In genomic region chr1:109091196-109092193, GRCh38 we compare ENCODE assay signal across 6 cellular contexts. TPM values are rescaled to one million over a fixed set of nuclear protein-coding genes. Genes with fewer than 3 reads are reported as not detected.
DNase-seq lines count a peak whose midpoint lies in the region; ATAC-seq, FAIRE-seq and TF ChIP-seq lines count a peak whose summit lies in the region.

No MANE protein-coding gene starts in this region.

- peaks cover 17% of the 10 kb centered on the region for H3K9me3 Mint-ChIP-seq in nephron progenitor cell

- peak overlapping the region; percentile 95 for H3K27ac ChIP-seq in K562 (ENCODE audit: extremely low read depth, low read depth, low read length)

- H4K20me1 ChIP-seq in K562 (replicated peaks; ENCODE audit: control insufficient read depth, insufficient read depth, low read length) = no peaks in the 10 kb centered on the region

- 0 out of 4 replicates have a peak, but pooled peaks of 1 of the 2 experiments have one; percentile 1 for TF ChIP-seq RAD21 in K562 (CRISPR knock-in tag; conservative IDR thresholded peaks at IDR 0.05 in 1 of 2, IDR thresholded peaks at IDR 0.05 in 1 of 2)

- peak overlapping the region; percentile 99 for H2AFZ ChIP-seq in K562 (ENCODE audit: low read depth, low read length)

- no peak for TF ChIP-seq POLR2A in K562 (conservative IDR thresholded peaks at IDR 0.05)

- H3K27ac Mint-ChIP-seq in nephron progenitor cell = peak overlapping the region; percentile 89

- TSS peak; percentile 51 for BruUV-seq in K562 (replicated peaks; lab: Mats Ljungman, UMichigan)

- no peaks in the 10 kb centered on the region for H3K27me3 Mint-ChIP-seq in nephron progenitor cell (ENCODE audit: low read depth, poor library complexity)

- H3K9me3 ChIP-seq in K562 (replicated peaks; ENCODE audit: control insufficient read depth, insufficient read depth, low read depth, low read length) = no peaks in the 10 kb centered on the region

- WGBS in K562 (ENCODE audit: insufficient coverage, low coverage, missing lambda C conversion rate) = 0% methylated on average over 13 of the region's 13 CpGs

- in situ Hi-C loops in K562 (cut with MboI) = no loop called here

- no peak for TF ChIP-seq EP300 in K562 (IDR thresholded peaks at IDR 0.05; ENCODE audit: low read length)

- peaks cover 41% of the 10 kb centered on the region for H3K36me3 ChIP-seq in K562 (ENCODE audit: control insufficient read depth, insufficient read depth, low read length)

- peak overlapping the region; percentile 97 for H3K4me2 ChIP-seq in K562 (ENCODE audit: insufficient read depth, low read length)

- peak overlapping the region; percentile 91 for H3K4me3 Mint-ChIP-seq in nephron progenitor cell

- peak overlapping the region; percentile 90 to 93 for H3K9ac ChIP-seq in K562 (ENCODE audit: insufficient read depth in 1 of 2, low read depth in 2 of 2, low read length in 2 of 2)

- FAIRE-seq in K562 (lab: Jason Lieb, UNC) = peak; percentile 71

- peaks cover 32% of the 10 kb centered on the region for H3K36me3 Mint-ChIP-seq in nephron progenitor cell (ENCODE audit: low read depth)

- peak in 3 of 4 experiments; percentile 16 to 81 (median 78) for DNase-seq in K562 (ENCODE audit: extremely low read depth in 1 of 4, low spot score in 3 of 4)
- DNase-seq in nephron progenitor cell = no peak
- DNase-seq in NCI-H128 (lab: John Stamatoyannopoulos, UW; ENCODE audit: unreplicated experiment) = no peak

- H3K4me3 ChIP-seq in K562 = peak overlapping the region; percentile 85

- POLR2A ChIA-PET in K562 (lab: Yijun Ruan, JAX) = interaction anchor here (0.6 to 4.5 kb wide), 10 partner anchors 8 to 73 kb away, joined by 3 to 90 read pairs (median 4); a partner anchor contains a TSS

- CTCF ChIA-PET in K562 (lab: Yijun Ruan, JAX; ENCODE audit: low intra/inter-chr PET ratio) = no interaction called here

- H3K9me1 ChIP-seq in K562 (ENCODE audit: control insufficient read depth, insufficient read depth, low read length) = no peaks in the 10 kb centered on the region

- ATAC-seq in GM18511 (IDR thresholded peaks at IDR 0.05; ENCODE audit: unreplicated experiment) = peak; percentile 55
- peak; percentile 44 for ATAC-seq in HG03520 (IDR thresholded peaks at IDR 0.05; ENCODE audit: unreplicated experiment)
- peak; percentile 36 for ATAC-seq in K562
- ATAC-seq in HG02571 (IDR thresholded peaks at IDR 0.05; ENCODE audit: unreplicated experiment) = no peak

- H3K79me2 ChIP-seq in K562 (ENCODE audit: control insufficient read depth, insufficient read depth, low read length) = peaks cover 73% of the 10 kb centered on the region

- H3K4me1 ChIP-seq in K562 (replicated peaks in 1 of 2; ENCODE audit: control insufficient read depth in 2 of 2, insufficient read depth in 2 of 2, low read length in 2 of 2) = peaks cover 0 to 27% of the 10 kb centered on the region in 2 experiments; a peak in 4 of 5 replicates

- TF ChIP-seq CTCF in K562 (IDR thresholded peaks at IDR 0.05 in 2 of 3, conservative IDR thresholded peaks at IDR 0.05 in 1 of 3; ENCODE audit: insufficient read depth in 2 of 3, low read depth in 1 of 3, low read length in 3 of 3) = no peak
- TF ChIP-seq CTCF in nephron progenitor cell (IDR thresholded peaks at IDR 0.05) = no peak

- H3K4me1 Mint-ChIP-seq in nephron progenitor cell = peaks cover 28% of the 10 kb centered on the region

- no peaks in the 10 kb centered on the region for H3K27me3 ChIP-seq in K562 (ENCODE audit: control insufficient read depth in 2 of 2, insufficient read depth in 2 of 2, low read length in 2 of 2)

- intact Hi-C loops in K562 (cut with micrococcal nuclease) = loop anchor here (1.0 kb wide), 1 partner anchor 9 kb away; no protein-coding TSS in a partner anchor

TF ChIP-seq in K562, 482 proteins besides CTCF, POLR2A, EP300 and RAD21 (continues in another document):
- TF ChIP-seq CHCHD3 (CRISPR knock-in tag; IDR thresholded peaks at IDR 0.05) (peak; percentile 51; the same call in 1 of the 2 replicates), SAP30 (IDR thresholded peaks at IDR 0.05; ENCODE audit: borderline replicate concordance, insufficient read depth, low read depth, low read length, poor library complexity, severe bottlenecking) (peak; percentile 56), NFRKB (IDR thresholded peaks at IDR 0.05; ENCODE audit: low read depth) (peak; percentile 20; the same call in 1 of the 2 replicates)

RNA-seq across cellular contexts. Expression of gene TMEM167B, which starts 0.9 kb away (rescaled TPM):
- total RNA-seq in K562 (2011; cell fraction: chromatin; rRNA removed; ENCODE audit: low replicate concordance) = 18.1 and 23.4 TPM in 2 replicates
- total RNA-seq in K562 (2011; cell fraction: nucleolus; rRNA removed) = 17.2 and 20.7 TPM in 2 replicates
- 28.7 and 30.7 TPM in 2 replicates for total RNA-seq in K562 (2011; cell fraction: nucleoplasm; rRNA removed)
- total RNA-seq in K562 (2014; rRNA removed) (17.2 and 25.8 TPM in 2 replicates), K562 (2014; rRNA removed; fragmentation: Illumina TruSeq; extraction: Trizol) (32.2 and 38.2 TPM in 2 replicates), K562 (2015; rRNA removed; fragmentation: Illumina TruSeq; extraction: Trizol) (29.0 and 33.4 TPM in 2 replicates), K562 (2021) (34.1 and 35.6 TPM in 2 replicates)
- polyA plus RNA-seq in K562 (2011; rRNA removed) (26.0 and 26.7 TPM in 2 replicates), K562 (2014; fragmentation: Illumina TruSeq; extraction: Trizol) (35.2 and 36.4 TPM in 2 replicates), K562 (2014; fragmentation: Nextera tagmentation; extraction: Ambion mirVana) (10 to 100 TPM; 25.0 to 36.3 TPM), K562 (2014; rRNA removed) (17.2 and 26.5 TPM in 2 replicates)
- polyA plus RNA-seq in K562 (2011; cell fraction: cytosol; rRNA removed) = 10.8 and 15.9 TPM in 2 replicates
- polyA plus RNA-seq in K562 (2011; cell fraction: nucleus; rRNA removed) = 10.9 and 18.1 TPM in 2 replicates
- 29.7 and 33.2 TPM in 2 replicates for polyA plus RNA-seq in K562 (2012)
- polyA minus RNA-seq in K562 (2011; rRNA and poly(A)+ RNA removed) = 17.3 and 27.7 TPM in 2 replicates
- 15.3 and 18.0 TPM in 2 replicates for polyA minus RNA-seq in K562 (2011; cell fraction: cytosol; rRNA and poly(A)+ RNA removed)
- polyA minus RNA-seq in K562 (2011; cell fraction: nucleus; rRNA and poly(A)+ RNA removed) = 4.7 and 9.4 TPM in 2 replicates

RNA-seq across cellular contexts. Expression of gene TAF13, which starts 15.7 kb away (rescaled TPM):
- total RNA-seq in K562 (2011; cell fraction: chromatin; rRNA removed; ENCODE audit: low replicate concordance) = 6.3 and 21.5 TPM in 2 replicates
- 4.9 and 5.5 TPM in 2 replicates for total RNA-seq in K562 (2011; cell fraction: nucleolus; rRNA removed)
- 18.3 and 30.8 TPM in 2 replicates for total RNA-seq in K562 (2011; cell fraction: nucleoplasm; rRNA removed)
- 22.9 and 26.6 TPM in 2 replicates for total RNA-seq in K562 (2014; rRNA removed)
- total RNA-seq in K562 (2014; rRNA removed; fragmentation: Illumina TruSeq; extraction: Trizol) = 77.2 and 85.1 TPM in 2 replicates
- 49.2 and 52.1 TPM in 2 replicates for total RNA-seq in K562 (2015; rRNA removed; fragmentation: Illumina TruSeq; extraction: Trizol)
- 35.3 and 39.4 TPM in 2 replicates for total RNA-seq in K562 (2021)
- polyA plus RNA-seq in K562 (2011; rRNA removed) = 35.9 and 61.5 TPM in 2 replicates
- 2.8 and 14.0 TPM in 2 replicates for polyA plus RNA-seq in K562 (2011; cell fraction: cytosol; rRNA removed)
- polyA plus RNA-seq in K562 (2011; cell fraction: nucleus; rRNA removed) = 1.6 and 2.9 TPM in 2 replicates
- polyA plus RNA-seq in K562 (2012) = 25.8 and 65.1 TPM in 2 replicates
- polyA plus RNA-seq in K562 (2014; fragmentation: Illumina TruSeq; extraction: Trizol) = 46.7 and 57.6 TPM in 2 replicates
- polyA plus RNA-seq in K562 (2014; fragmentation: Nextera tagmentation; extraction: Ambion mirVana) = 10 to 100 TPM; 14.9 to 21.0 TPM
- polyA plus RNA-seq in K562 (2014; rRNA removed) = 38.7 and 39.6 TPM in 2 replicates
- polyA minus RNA-seq in K562 (2011; rRNA and poly(A)+ RNA removed) = 53.5 and 57.2 TPM in 2 replicates
- 22.9 and 30.5 TPM in 2 replicates for polyA minus RNA-seq in K562 (2011; cell fraction: cytosol; rRNA and poly(A)+ RNA removed)
- polyA minus RNA-seq in K562 (2011; cell fraction: nucleus; rRNA and poly(A)+ RNA removed) = 2.6 and 5.9 TPM in 2 replicates

RNA-seq across cellular contexts. Expression of gene ELAPOR1, which starts 22.4 kb away (rescaled TPM):
- 0.21 and 0.62 TPM in 2 replicates for total RNA-seq in K562 (2011; cell fraction: chromatin; rRNA removed; ENCODE audit: low replicate concordance)
- total RNA-seq in K562 (2011; cell fraction: nucleolus; rRNA removed) = 0.13 and 0.17 TPM in 2 replicates
- total RNA-seq in K562 (2011; cell fraction: nucleoplasm; rRNA removed) = 0.22 TPM in 1 of 2 replicates, not detected in the other
- total RNA-seq in K562 (2014; rRNA removed) (0.09 TPM in 1 of 2 replicates, not detected in the other), K562 (2014; rRNA removed; fragmentation: Illumina TruSeq; extraction: Trizol) (0.03 and 0.25 TPM in 2 replicates), K562 (2015; rRNA removed; fragmentation: Illumina TruSeq; extraction: Trizol) (0.04 and 0.07 TPM in 2 replicates), K562 (2021) (0.20 and 0.38 TPM in 2 replicates)
- polyA plus RNA-seq in K562 (2011; rRNA removed) (0.11 and 0.14 TPM in 2 replicates), K562 (2014; fragmentation: Illumina TruSeq; extraction: Trizol) (0.18 and 0.46 TPM in 2 replicates), K562 (2014; fragmentation: Nextera tagmentation; extraction: Ambion mirVana) (under 1 TPM; 0.17 to 0.21 TPM), K562 (2014; rRNA removed) (0.15 and 1.2 TPM in 2 replicates)
- polyA plus RNA-seq in K562 (2011; cell fraction: cytosol; rRNA removed) = 0.09 and 0.16 TPM in 2 replicates
- 0.24 TPM in 2 replicates for polyA plus RNA-seq in K562 (2011; cell fraction: nucleus; rRNA removed)
- 0.17 and 0.32 TPM in 2 replicates for polyA plus RNA-seq in K562 (2012)
- polyA minus RNA-seq in K562 (2011; rRNA and poly(A)+ RNA removed) = 0.09 and 0.11 TPM in 2 replicates
- not detected in 2 replicates for polyA minus RNA-seq in K562 (2011; cell fraction: cytosol; rRNA and poly(A)+ RNA removed)
- 0.11 and 0.13 TPM in 2 replicates for polyA minus RNA-seq in K562 (2011; cell fraction: nucleus; rRNA and poly(A)+ RNA removed)

RNA-seq across cellular contexts. Expression of gene WDR47, which starts 49.6 kb away (rescaled TPM):
- 11.7 and 26.2 TPM in 2 replicates for total RNA-seq in K562 (2011; cell fraction: chromatin; rRNA removed; ENCODE audit: low replicate concordance)
- 6.7 and 9.2 TPM in 2 replicates for total RNA-seq in K562 (2011; cell fraction: nucleolus; rRNA removed)
- 8.9 and 9.0 TPM in 2 replicates for total RNA-seq in K562 (2011; cell fraction: nucleoplasm; rRNA removed)
- 3.5 and 3.8 TPM in 2 replicates for total RNA-seq in K562 (2014; rRNA removed)
- 6.1 and 6.8 TPM in 2 replicates for total RNA-seq in K562 (2014; rRNA removed; fragmentation: Illumina TruSeq; extraction: Trizol)
- total RNA-seq in K562 (2015; rRNA removed; fragmentation: Illumina TruSeq; extraction: Trizol) = 6.6 and 6.7 TPM in 2 replicates
- total RNA-seq in K562 (2021) = 6.1 and 9.6 TPM in 2 replicates
- polyA plus RNA-seq in K562 (2011; rRNA removed) = 8.8 and 10.1 TPM in 2 replicates
- 1.6 and 3.7 TPM in 2 replicates for polyA plus RNA-seq in K562 (2011; cell fraction: cytosol; rRNA removed)
- polyA plus RNA-seq in K562 (2011; cell fraction: nucleus; rRNA removed) = 6.2 and 8.8 TPM in 2 replicates
- 3.9 and 4.1 TPM in 2 replicates for polyA plus RNA-seq in K562 (2012)
- polyA plus RNA-seq in K562 (2014; fragmentation: Illumina TruSeq; extraction: Trizol) = 4.5 and 4.9 TPM in 2 replicates
- 1 to 10 TPM; 1.3 to 2.0 TPM for polyA plus RNA-seq in K562 (2014; fragmentation: Nextera tagmentation; extraction: Ambion mirVana)
- polyA plus RNA-seq in K562 (2014; rRNA removed) = 3.9 and 4.0 TPM in 2 replicates
- polyA minus RNA-seq in K562 (2011; rRNA and poly(A)+ RNA removed) = 16.2 and 16.3 TPM in 2 replicates
- 5.5 and 12.3 TPM in 2 replicates for polyA minus RNA-seq in K562 (2011; cell fraction: cytosol; rRNA and poly(A)+ RNA removed)
- polyA minus RNA-seq in K562 (2011; cell fraction: nucleus; rRNA and poly(A)+ RNA removed) = 7.4 and 9.4 TPM in 2 replicates

Comparison
In these comparisons a context has a peak if more than half of its experiments do, and no peak if none do; other contexts are left out.
1. DNase-seq: peak in K562 (3 of 4); none in nephron progenitor cell (single experiment) and NCI-H128 (single experiment).